ENCODE assay signal across 12 cellular contexts in genomic region chr20:31803552-31804291, GRCh38. TPM values are rescaled to one million over a fixed set of nuclear protein-coding genes. Genes with fewer than 3 reads are reported as not detected.
"Had no signal": no experiment of that assay in that cellular context is flagged by ENCODE, and none has a peak within 500 bp of the region (broad histone marks: within the 10 kb centered on the region; RNA-seq: fewer than 3 reads in every experiment).

No MANE protein-coding gene starts in this region.

- H3K4me1 ChIP-seq: colonic mucosa, right atrium auricular region had no signal

- H3K36me3 ChIP-seq: colonic mucosa, gastroesophageal sphincter, left ventricle myocardium inferior, right atrium auricular region had no signal

- H3K9me3 ChIP-seq: colonic mucosa, gastroesophageal sphincter, left ventricle myocardium inferior, right atrium auricular region had no signal

- H3K27ac ChIP-seq: cardiac muscle cell, colonic mucosa, epithelial cell of prostate, gastroesophageal sphincter, left ventricle myocardium inferior, right atrium auricular region had no signal

- H3K4me3 ChIP-seq: cardiac muscle cell, colonic mucosa, gastroesophageal sphincter, left ventricle myocardium inferior, right atrium auricular region had no signal

- ATAC-seq: gastroesophageal sphincter had no signal

- H3K27me3 ChIP-seq: cardiac muscle cell, colonic mucosa, gastroesophageal sphincter, right atrium auricular region had no signal

- DNase-seq: activated CD4-positive, alpha-beta T cell treated with anti-CD3 and anti-CD28 coated beads, Interleukin-2, amount 50 U/mL, for 1 hour; activated effector memory CD4-positive, alpha-beta T cell treated with anti-CD3 and anti-CD28 coated beads, Interleukin-2, amount 50 U/mL, for 16 hours; colonic mucosa; left ventricle myocardium inferior; small intestine had no signal

RNA-seq across cellular contexts. Expression of gene MYLK2, which starts 15.4 kb away (rescaled TPM):
- total RNA-seq: mesenteric fat pad, posterior vena cava had no signal

RNA-seq across cellular contexts. Expression of gene FOXS1, which starts 41.7 kb away (rescaled TPM):
- total RNA-seq: mesenteric fat pad; T-helper 2 cell treated with Interferon-gamma antibody and Interleukin-4, amounts not matched to agents 100 ng/mL and 5 ng/mL, for 36 hours had no signal
